20 cellular contexts compared by ENCODE assay signal in genomic region chr1:174837386-174837785, GRCh38.
"Had no signal": no experiment of that assay in that cellular context is flagged by ENCODE, and none has a peak within 500 bp of the region (broad histone marks: within the 10 kb centered on the region; RNA-seq: fewer than 3 reads in every experiment).

No MANE protein-coding gene starts in this region.

- H3K4me3 ChIP-seq: gastrocnemius medialis, pancreas, thyroid gland, upper lobe of right lung had no signal

- ATAC-seq: activated CD8-positive, alpha-beta memory T cell treated with anti-CD3 and anti-CD28 coated beads, Interleukin-2, amount 10 ng/mL, durations not matched to agents 7 days and 5 days; activated CD8-positive, alpha-beta T cell treated with anti-CD3 and anti-CD28 coated beads for 36 hours; gastrocnemius medialis; pancreas; right cardiac atrium; upper lobe of right lung had no signal

- DNase-seq: activated CD4-positive, alpha-beta T cell treated with anti-CD3 and anti-CD28 coated beads, Interleukin-2, amount 10 ng/mL, durations not matched to agents 7 days and 5 days; activated CD4-positive, CD25-positive, alpha-beta regulatory T cell treated with anti-CD3 and anti-CD28 coated beads, Interleukin-2, amount 50 U/mL, for 72 hours; activated CD8-positive, alpha-beta memory T cell treated with anti-CD3 and anti-CD28 coated beads, Interleukin-2, amount 10 ng/mL, durations not matched to agents 7 days and 5 days; activated CD8-positive, alpha-beta T cell treated with anti-CD3 and anti-CD28 coated beads for 36 hours; activated gamma-delta T cell; activated T-cell treated with anti-CD3 and anti-CD28 coated beads for 4 hours; anterior cingulate cortex; effector memory CD4-positive, alpha-beta T cell; gastrocnemius medialis; head of caudate nucleus; hypothalamus; left ventricle myocardium superior; nephron progenitor cell; pancreas; right cardiac atrium; stimulated activated CD4-positive, alpha-beta T cell treated with anti-CD3 and anti-CD28 coated beads, Interleukin-12 subunit alpha, Interleukin-12 subunit beta, amount 100 ng/mL, for 4 hours; substantia nigra; thyroid gland; upper lobe of right lung; WERI-Rb-1 had no signal
